31 cellular contexts compared by ENCODE assay signal in the genomic region with DNA sequence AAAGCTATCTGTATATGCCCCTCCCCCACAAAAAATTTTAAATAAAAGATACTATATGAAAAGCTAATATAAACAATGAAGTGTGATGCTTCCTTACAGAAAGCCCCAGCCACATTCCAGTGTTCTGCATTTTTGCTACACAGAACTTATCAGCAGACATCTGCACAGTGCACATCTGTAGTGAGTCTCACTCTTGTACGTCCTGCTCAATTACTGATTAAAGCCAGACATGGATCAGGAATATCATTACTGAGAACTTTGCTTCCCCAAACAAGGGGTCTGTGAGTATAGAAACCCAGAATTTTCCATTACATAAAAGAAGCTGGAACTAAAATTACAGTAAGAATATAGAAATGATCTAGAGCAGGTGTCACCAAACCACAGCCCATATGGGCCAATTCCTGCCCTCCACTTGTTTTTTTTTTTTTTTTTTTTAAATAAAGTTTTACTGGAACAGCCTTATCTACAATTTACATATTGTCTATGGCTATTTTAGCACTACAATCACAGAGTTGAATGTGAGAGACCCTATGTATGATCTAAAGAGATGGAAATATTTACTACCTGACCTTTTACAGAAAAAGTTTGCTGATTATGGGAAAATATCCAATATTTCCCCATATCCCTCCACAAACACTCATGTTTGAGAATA.
"Had no signal": no experiment of that assay in that cellular context is flagged by ENCODE, and none has a peak within 500 bp of the region (broad histone marks: within the 10 kb centered on the region; RNA-seq: fewer than 3 reads in every experiment).

No MANE protein-coding gene starts in this region.

- ATAC-seq: activated CD4-positive, CD25-positive, alpha-beta regulatory T cell treated with anti-CD3 and anti-CD28 coated beads, Interleukin-2, amount 50 U/mL, for 24 hours; activated CD8-positive, alpha-beta memory T cell treated with anti-CD3 and anti-CD28 coated beads, Interleukin-2, amount 10 ng/mL, durations not matched to agents 7 days and 5 days; activated CD8-positive, alpha-beta T cell treated with anti-CD3 and anti-CD28 coated beads, Interleukin-2, amount 10 ng/mL, durations not matched to agents 7 days and 5 days; activated naive CD8-positive, alpha-beta T cell treated with anti-CD3 and anti-CD28 coated beads, Interleukin-2, amount 50 U/mL, for 24 hours; body of pancreas; Panc1; Right ventricle myocardium inferior had no signal

- FAIRE-seq: bronchial epithelial cell had no signal

- H3K4me3 Mint-ChIP-seq: activated CD8-positive, alpha-beta memory T cell treated with anti-CD3 and anti-CD28 coated beads, Interleukin-2, amount 10 ng/mL, durations not matched to agents 7 days and 5 days; activated CD8-positive, alpha-beta T cell treated with anti-CD3 and anti-CD28 coated beads, Interleukin-2, amount 10 ng/mL, durations not matched to agents 7 days and 5 days; activated naive CD4-positive, alpha-beta T cell treated with anti-CD3 and anti-CD28 coated beads, Interleukin-2, amount 50 U/mL, for 24 hours; activated naive CD8-positive, alpha-beta T cell treated with anti-CD3 and anti-CD28 coated beads, Interleukin-2, amount 50 U/mL, for 24 hours; activated T-cell treated with anti-CD3 and anti-CD28 coated beads, Interleukin-2, amount 50 U/mL, for 24 hours; activated T-helper 1 cell treated with anti-CD3 and anti-CD28 coated beads, Interleukin-12 subunit alpha, Interleukin-12 subunit beta, Interleukin-2, Interleukin-4 antibody, amounts not matched to agents 30 ng/mL and 10 ng/mL and 1 ng/mL, durations not matched to agents 14 hours and 24 hours and 36 hours; T-helper 1 cell treated with Interleukin-12 subunit alpha and Interleukin-12 subunit beta and Interleukin-4 antibody, amounts not matched to agents 30 μg/mL and 1 μg/mL, for 36 hours had no signal

- H3K27me3 ChIP-seq: ascending aorta, body of pancreas had no signal

- H3K4me1 ChIP-seq: body of pancreas had no signal

- H3K4me3 ChIP-seq: ascending aorta, body of pancreas had no signal

- H3K27ac Mint-ChIP-seq: activated CD8-positive, alpha-beta T cell treated with anti-CD3 and anti-CD28 coated beads, Interleukin-2, amount 10 ng/mL, durations not matched to agents 7 days and 5 days; activated naive CD4-positive, alpha-beta T cell treated with anti-CD3 and anti-CD28 coated beads, Interleukin-2, amount 50 U/mL, for 24 hours; activated naive CD8-positive, alpha-beta T cell treated with anti-CD3 and anti-CD28 coated beads, Interleukin-2, amount 50 U/mL, for 24 hours; activated T-cell treated with anti-CD3 and anti-CD28 coated beads, Interleukin-2, amount 50 U/mL, for 24 hours; activated T-helper 1 cell treated with anti-CD3 and anti-CD28 coated beads, Interleukin-12 subunit alpha, Interleukin-12 subunit beta, Interleukin-2, Interleukin-4 antibody, amounts not matched to agents 30 ng/mL and 10 ng/mL and 1 ng/mL, durations not matched to agents 14 hours and 24 hours and 36 hours; T-helper 1 cell treated with Interleukin-12 subunit alpha and Interleukin-12 subunit beta and Interleukin-4 antibody, amounts not matched to agents 30 μg/mL and 1 μg/mL, for 36 hours had no signal

- H3K27me3 Mint-ChIP-seq: activated CD8-positive, alpha-beta memory T cell treated with anti-CD3 and anti-CD28 coated beads, Interleukin-2, amount 10 ng/mL, durations not matched to agents 7 days and 5 days; activated naive CD4-positive, alpha-beta T cell treated with anti-CD3 and anti-CD28 coated beads, Interleukin-2, amount 50 U/mL, for 24 hours; activated naive CD8-positive, alpha-beta T cell treated with anti-CD3 and anti-CD28 coated beads, Interleukin-2, amount 50 U/mL, for 24 hours; activated T-cell treated with anti-CD3 and anti-CD28 coated beads, Interleukin-2, amount 50 U/mL, for 24 hours had no signal

- H3K9me3 ChIP-seq: ascending aorta, body of pancreas had no signal

- H3K27ac ChIP-seq: ascending aorta, body of pancreas had no signal

- DNase-seq: activated CD4-positive, alpha-beta T cell treated with anti-CD3 and anti-CD28 coated beads for 4 hours; activated CD8-positive, alpha-beta memory T cell treated with anti-CD3 and anti-CD28 coated beads, Interleukin-2, amount 10 ng/mL, durations not matched to agents 7 days and 5 days; activated CD8-positive, alpha-beta T cell treated with anti-CD3 and anti-CD28 coated beads, Interleukin-2, amount 10 ng/mL, durations not matched to agents 7 days and 5 days; activated effector memory CD4-positive, alpha-beta T cell treated with Interleukin-2 at 50 U/mL for 16 hours; activated naive CD4-positive, alpha-beta T cell; activated naive CD8-positive, alpha-beta T cell treated with anti-CD3 and anti-CD28 coated beads, Interleukin-2, amount 50 U/mL, for 24 hours; activated T-cell treated with anti-CD3 and anti-CD28 coated beads, Interleukin-2, amount 50 U/mL, for 24 hours; amniotic stem cell; body of pancreas; central memory CD4-positive, alpha-beta T cell; Kasumi-1; NCI-H1048; NCI-H1417; NCI-H1694; NCI-H2029; NCI-H2107; NCI-H2171 treated with DMSO at 0.1 percent for 48 hours; NCI-H226; NCI-H526; NCI-H774; NK-92 treated with Interleukin-12 subunit alpha and Interleukin-12 subunit beta, amount 100 ng/mL, for 24 hours; OCI-M1; RPMI8226 had no signal

- H3K9me3 Mint-ChIP-seq: activated naive CD4-positive, alpha-beta T cell treated with anti-CD3 and anti-CD28 coated beads, Interleukin-2, amount 50 U/mL, for 24 hours; activated naive CD8-positive, alpha-beta T cell treated with anti-CD3 and anti-CD28 coated beads, Interleukin-2, amount 50 U/mL, for 24 hours; activated T-cell treated with anti-CD3 and anti-CD28 coated beads, Interleukin-2, amount 50 U/mL, for 24 hours; activated T-helper 1 cell treated with anti-CD3 and anti-CD28 coated beads, Interleukin-12 subunit alpha, Interleukin-12 subunit beta, Interleukin-2, Interleukin-4 antibody, amounts not matched to agents 30 ng/mL and 10 ng/mL and 1 ng/mL, durations not matched to agents 14 hours and 24 hours and 36 hours; T-helper 1 cell treated with Interleukin-12 subunit alpha and Interleukin-12 subunit beta and Interleukin-4 antibody, amounts not matched to agents 30 μg/mL and 1 μg/mL, for 36 hours had no signal

- H3K4me1 Mint-ChIP-seq: activated naive CD4-positive, alpha-beta T cell treated with anti-CD3 and anti-CD28 coated beads, Interleukin-2, amount 50 U/mL, for 24 hours; activated naive CD8-positive, alpha-beta T cell treated with anti-CD3 and anti-CD28 coated beads, Interleukin-2, amount 50 U/mL, for 24 hours had no signal
